ENCODE assay signal across 16 cellular contexts in the genomic region with DNA sequence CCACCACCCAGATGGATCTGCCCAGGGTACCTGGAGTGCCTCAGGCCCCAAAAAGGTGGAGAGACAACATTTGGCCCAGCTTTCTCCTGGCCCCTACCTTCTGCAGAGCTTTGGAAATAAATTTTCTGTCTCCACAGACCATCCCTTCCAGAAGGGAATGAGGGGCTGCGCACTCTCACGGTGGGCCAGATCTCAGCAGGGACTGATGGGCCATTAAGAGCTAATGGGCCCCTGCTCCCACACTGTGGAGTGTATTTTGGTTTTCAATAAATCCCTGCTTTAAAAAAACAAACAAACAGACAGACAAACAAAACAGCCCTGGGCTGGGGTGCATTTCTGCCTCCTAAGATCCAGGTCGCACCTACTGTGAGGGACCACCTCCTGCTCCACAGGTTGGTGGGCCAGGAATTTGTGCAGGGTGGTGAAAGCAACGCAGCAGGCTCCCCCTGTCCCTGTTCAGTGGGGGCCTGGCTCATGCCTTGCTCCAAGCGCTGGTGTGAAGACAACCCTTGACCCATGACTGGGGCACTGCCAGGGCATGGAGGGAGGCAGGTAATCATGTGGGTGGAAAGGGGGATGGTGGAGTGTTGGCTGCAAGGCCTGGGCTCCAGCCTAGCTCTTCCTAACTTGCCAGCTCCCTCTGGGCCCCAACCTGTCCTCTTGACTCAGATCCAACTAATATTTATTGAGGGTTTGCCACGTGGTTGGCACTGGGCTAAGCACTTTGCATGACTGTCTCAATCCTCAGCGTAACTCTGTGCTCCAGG.
"Had no signal": no experiment of that assay in that cellular context is flagged by ENCODE, and none has a peak within 500 bp of the region (broad histone marks: within the 10 kb centered on the region; RNA-seq: fewer than 3 reads in every experiment).

No MANE protein-coding gene starts in this region.

- H3K36me3 ChIP-seq: esophagus squamous epithelium, tibial nerve had no signal

- H3K4me1 ChIP-seq: ascending aorta, tibial nerve had no signal

- H3K4me3 ChIP-seq: ascending aorta, esophagus squamous epithelium, tibial nerve had no signal

- ATAC-seq: activated CD4-positive, alpha-beta T cell treated with anti-CD3 and anti-CD28 coated beads for 36 hours; left ventricle myocardium superior; stimulated activated memory B cell treated with anti-CD40 and anti-IgM and Interleukin-4, amounts not matched to agents 10 μg/mL and 1 μg/mL and 100 μg/mL, for 72 hours; T-helper 17 cell had no signal

- H3K9me3 ChIP-seq: ascending aorta, esophagus squamous epithelium, tibial nerve had no signal

- H3K27ac ChIP-seq: ascending aorta, esophagus squamous epithelium had no signal

- H3K27me3 ChIP-seq: ascending aorta, tibial nerve had no signal

- DNase-seq: activated CD4-positive, alpha-beta memory T cell treated with anti-CD3 and anti-CD28 coated beads, Interleukin-2, amount 10 ng/mL, durations not matched to agents 7 days and 5 days; activated CD4-positive, alpha-beta T cell treated with anti-CD3 and anti-CD28 coated beads for 36 hours; activated naive CD4-positive, alpha-beta T cell treated with anti-CD3 and anti-CD28 coated beads, Interleukin-2, amount 10 ng/mL, durations not matched to agents 7 days and 5 days; activated T-cell treated with anti-CD3 and anti-CD28 coated beads, Interleukin-2, amount 50 U/mL, for 24 hours; esophagus squamous epithelium; hypothalamus; kidney; left ventricle myocardium superior; mesenchymal stem cell; occipital lobe; stimulated activated CD4-positive, alpha-beta T cell treated with anti-CD3 and anti-CD28 coated beads, Interleukin-12 subunit alpha, Interleukin-12 subunit beta, amount 100 ng/mL, for 4 hours; stimulated activated CD4-positive, alpha-beta T cell treated with anti-CD3 and anti-CD28 coated beads, Interleukin-2, amount 100 ng/mL, for 24 hours; T-helper 17 cell had no signal
